ENCODE assay signal across 27 cellular contexts in the genomic region with DNA sequence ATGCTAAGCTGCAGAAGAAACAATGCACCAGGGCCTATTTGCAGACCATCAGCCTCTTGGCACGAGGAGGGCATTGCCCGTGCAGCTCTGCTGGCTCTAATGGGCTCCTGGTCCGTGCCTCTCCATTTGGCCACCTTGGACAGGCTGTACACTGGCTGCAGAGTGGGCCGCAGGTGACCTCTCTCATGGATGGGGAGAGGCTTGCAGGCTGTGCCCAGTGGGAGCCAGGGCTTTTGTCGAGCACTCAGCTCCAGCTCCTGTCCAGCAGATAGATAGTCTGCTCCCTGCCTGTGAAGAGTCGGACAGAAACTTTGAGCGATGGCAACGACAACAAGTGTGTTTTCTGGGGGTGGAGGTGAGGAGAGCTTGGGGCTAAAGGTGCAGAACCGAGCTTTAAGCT.
DNase-seq lines count a peak whose midpoint lies in the region; ATAC-seq and TF ChIP-seq lines count a peak whose summit lies in the region.
"Had no signal": no experiment of that assay in that cellular context is flagged by ENCODE, and none has a peak within 500 bp of the region (broad histone marks: within the 10 kb centered on the region; RNA-seq: fewer than 3 reads in every experiment).

No MANE protein-coding gene starts in this region.

- H3K27ac ChIP-seq in CD8-positive, alpha-beta T cell (ENCODE audit: low read depth, low read length), result no peak overlapping the region
- H3K27ac ChIP-seq in angular gyrus (ENCODE audit: low read depth, low read length) (peak overlapping the region; percentile 52), layer of hippocampus (ENCODE audit: low read depth, low read length) (peak overlapping the region; percentile 83), colonic mucosa (no peak overlapping the region)
- H3K27ac ChIP-seq: ovary, WERI-Rb-1 had no signal

- H3K27me3 ChIP-seq in CD8-positive, alpha-beta T cell (ENCODE audit: insufficient read depth, low read length), result no peaks in the 10 kb centered on the region
- no peaks in the 10 kb centered on the region for H3K27me3 ChIP-seq in layer of hippocampus (ENCODE audit: control insufficient read depth, insufficient read depth, low read length)
- H3K27me3 ChIP-seq in colonic mucosa, result no peaks in the 10 kb centered on the region
- H3K27me3 ChIP-seq: ovary had no signal

- H3K4me3 Mint-ChIP-seq in CD8-positive, alpha-beta T cell, result no peak overlapping the region
- H3K4me3 Mint-ChIP-seq in stimulated activated naive CD8-positive, alpha-beta T cell treated with anti-CD3 and anti-CD28 coated beads, Interleukin-15, amount 100 ng/mL, for 72 hours, result no peak overlapping the region
- H3K4me3 Mint-ChIP-seq: activated naive CD8-positive, alpha-beta T cell treated with anti-CD3 and anti-CD28 coated beads, Interleukin-2, amount 10 ng/mL, durations not matched to agents 7 days and 5 days; CD14-positive monocyte; HFFc6; nephron had no signal

- TF ChIP-seq CTCF in CD8-positive, alpha-beta T cell (IDR thresholded peaks at IDR 0.05), result no peak
- no peak for TF ChIP-seq CTCF in colonic mucosa (IDR thresholded peaks at IDR 0.05)

- no peaks in the 10 kb centered on the region for H3K9me3 Mint-ChIP-seq in CD8-positive, alpha-beta T cell
- H3K9me3 Mint-ChIP-seq in stimulated activated naive CD8-positive, alpha-beta T cell treated with anti-CD3 and anti-CD28 coated beads, Interleukin-15, amount 100 ng/mL, for 72 hours, result peaks cover 6 to 7% of the 10 kb centered on the region in 2 donors
- H3K9me3 Mint-ChIP-seq: HFFc6 had no signal

- POLR2A ChIA-PET in CD8-positive, alpha-beta T cell (lab: Charles Lee), result no interaction called here

- no peak overlapping the region for H3K4me3 ChIP-seq in CD8-positive, alpha-beta T cell (ENCODE audit: low read depth, low read length)
- H3K4me3 ChIP-seq in colonic mucosa, result no peak overlapping the region
- H3K4me3 ChIP-seq: lung, ovary, smooth muscle cell had no signal

- no peak for DNase-seq in CD8-positive, alpha-beta T cell
- DNase-seq in stimulated activated naive CD8-positive, alpha-beta T cell treated with anti-CD3 and anti-CD28 coated beads, Interleukin-15, amount 100 ng/mL, for 72 hours, result no peak
- DNase-seq in HCEC 1CT, result no peak
- DNase-seq in colonic mucosa, result no peak
- DNase-seq in NAMALWA (ENCODE audit: low spot score), result no peak
- DNase-seq: activated CD4-positive, alpha-beta T cell treated with anti-CD3 and anti-CD28 coated beads for 4 hours; activated effector memory CD4-positive, alpha-beta T cell treated with anti-CD3 and anti-CD28 coated beads, Interleukin-2, amount 50 U/mL, for 16 hours; activated naive CD8-positive, alpha-beta T cell treated with anti-CD3 and anti-CD28 coated beads, Interleukin-2, amount 10 ng/mL, durations not matched to agents 7 days and 5 days; activated T-cell treated with anti-CD3 and anti-CD28 coated beads, Interleukin-2, amount 50 U/mL, for 1 hour; central memory CD4-positive, alpha-beta T cell; GOT3; HFFc6; IMR-90; kidney glomerular epithelial cell; NCI-H2107; NCI-H446 treated with DMSO at 0.1 percent for 48 hours; ovary; RPMI8226; stimulated activated CD4-positive, alpha-beta T cell treated with anti-CD3 and anti-CD28 coated beads, Interleukin-1b, Interleukin-23, amount 100 ng/mL, for 48 hours; WERI-Rb-1 had no signal

- no peak for ATAC-seq in CD8-positive, alpha-beta T cell
- no peak for ATAC-seq in stimulated activated naive CD8-positive, alpha-beta T cell treated with anti-CD3 and anti-CD28 coated beads, Interleukin-15, amount 100 ng/mL, for 72 hours
- no peak for ATAC-seq in GM21390 (IDR thresholded peaks at IDR 0.05; ENCODE audit: unreplicated experiment)

- peaks cover 45% of the 10 kb centered on the region for H3K4me1 Mint-ChIP-seq in CD8-positive, alpha-beta T cell (ENCODE audit: low read depth)
- H3K4me1 Mint-ChIP-seq in stimulated activated naive CD8-positive, alpha-beta T cell treated with anti-CD3 and anti-CD28 coated beads, Interleukin-15, amount 100 ng/mL, for 72 hours, result peaks cover 40% of the 10 kb centered on the region

- H3K9ac ChIP-seq in colonic mucosa (ENCODE audit: low read depth in 2 of 2, low read length in 2 of 2), result no peak overlapping the region

- H3K27me3 Mint-ChIP-seq in CD8-positive, alpha-beta T cell (ENCODE audit: low read depth), result no peaks in the 10 kb centered on the region
- no peaks in the 10 kb centered on the region for H3K27me3 Mint-ChIP-seq in stimulated activated naive CD8-positive, alpha-beta T cell treated with anti-CD3 and anti-CD28 coated beads, Interleukin-15, amount 100 ng/mL, for 72 hours
- H3K27me3 Mint-ChIP-seq: activated naive CD8-positive, alpha-beta T cell treated with anti-CD3 and anti-CD28 coated beads, Interleukin-2, amount 10 ng/mL, durations not matched to agents 7 days and 5 days had no signal

- peaks cover 59% of the 10 kb centered on the region for H3K36me3 Mint-ChIP-seq in CD8-positive, alpha-beta T cell

- CTCF ChIA-PET in CD8-positive, alpha-beta T cell (lab: Charles Lee), result interaction anchor here (1.0 to 3.4 kb wide), 4 partner anchors 18 to 48 kb away, joined by 3 to 21 read pairs (median 6); no protein-coding TSS in a partner anchor

- H3K9me3 ChIP-seq in CD8-positive, alpha-beta T cell (ENCODE audit: low read length), result no peaks in the 10 kb centered on the region
- no peaks in the 10 kb centered on the region for H3K9me3 ChIP-seq in colonic mucosa
- H3K9me3 ChIP-seq: ovary had no signal

- intact Hi-C loops in CD8-positive, alpha-beta T cell (cut with DNase I, micrococcal nuclease), result no loop called here
- intact Hi-C loops in colonic mucosa (cut with DNase I), result no loop called here

- peaks cover 11% of the 10 kb centered on the region for H3K4me1 ChIP-seq in CD8-positive, alpha-beta T cell (ENCODE audit: insufficient read depth, low read length)
- H3K4me1 ChIP-seq in colonic mucosa, result no peaks in the 10 kb centered on the region

- H3K36me3 ChIP-seq in CD8-positive, alpha-beta T cell (ENCODE audit: insufficient read depth, low read length), result peaks cover 3% of the 10 kb centered on the region
- no peaks in the 10 kb centered on the region for H3K36me3 ChIP-seq in colonic mucosa
- H3K36me3 ChIP-seq: ovary, WERI-Rb-1 had no signal

- peak overlapping the region; percentile 27 for H3K27ac Mint-ChIP-seq in CD8-positive, alpha-beta T cell
- H3K27ac Mint-ChIP-seq in stimulated activated naive CD8-positive, alpha-beta T cell treated with anti-CD3 and anti-CD28 coated beads, Interleukin-15, amount 100 ng/mL, for 72 hours, result peak overlapping the region; percentile 1 to 52
- H3K27ac Mint-ChIP-seq: activated naive CD8-positive, alpha-beta T cell treated with anti-CD3 and anti-CD28 coated beads, Interleukin-2, amount 10 ng/mL, durations not matched to agents 7 days and 5 days; HFFc6; nephron had no signal

Comparison
In these comparisons a context has a peak if more than half of its experiments do, and no peak if none do; other contexts are left out.
1. H3K27ac ChIP-seq: peak in angular gyrus (single experiment) and layer of hippocampus (single experiment); none in CD8-positive, alpha-beta T cell (single experiment) and colonic mucosa (single experiment).